8 cellular contexts compared by ENCODE assay signal in genomic region chr2:226836548-226836885, GRCh38.
DNase-seq lines count a peak whose midpoint lies in the region; ATAC-seq and TF ChIP-seq lines count a peak whose summit lies in the region.

No MANE protein-coding gene starts in this region.

- H3K4me3 ChIP-seq in HL-60 (replicated peaks; ENCODE audit: insufficient read depth, low read length) (peak overlapping the region; percentile 73), muscle layer of colon (ENCODE audit: low read depth in 1 of 2, low read length in 2 of 2) (peak overlapping the region; percentile 64 to 72)

- no peak for DNase-seq in HL-60 (ENCODE audit: low read depth in 1 of 2, low spot score in 1 of 2)
- DNase-seq in caudate nucleus (lab: John Stamatoyannopoulos, UW) = no peak
- DNase-seq in 8988T = no peak
- no peak for DNase-seq in DMS 273 (lab: John Stamatoyannopoulos, UW; ENCODE audit: unreplicated experiment)
- DNase-seq in NCI-H510A (lab: John Stamatoyannopoulos, UW) = no peak

- H3K9me3 ChIP-seq in muscle layer of colon (ENCODE audit: low read length) = no peaks in the 10 kb centered on the region

- H3K36me3 ChIP-seq in muscle layer of colon (ENCODE audit: insufficient read depth, low read length) = no peaks in the 10 kb centered on the region

- peaks cover 15% of the 10 kb centered on the region for H3K4me1 ChIP-seq in muscle layer of colon (ENCODE audit: insufficient read depth, low read length)

- peak overlapping the region; percentile 63 for H3K9ac ChIP-seq in muscle layer of colon (ENCODE audit: low read length)

- TF ChIP-seq CTCF in 22Rv1 (IDR thresholded peaks at IDR 0.05) (no peak), HL-60 (IDR thresholded peaks at IDR 0.05; ENCODE audit: insufficient read depth, low read length) (no peak)

- H3K27me3 ChIP-seq in HL-60 (ENCODE audit: insufficient read depth, poor library complexity, severe bottlenecking) (no peaks in the 10 kb centered on the region), muscle layer of colon (ENCODE audit: control insufficient read depth in 1 of 2, insufficient read depth in 2 of 2, low read length in 2 of 2) (no peaks in the 10 kb centered on the region)

- H3K27ac ChIP-seq in 22Rv1 = peak overlapping the region; percentile 95
- H3K27ac ChIP-seq in HL-60 (replicated peaks) = peak overlapping the region; percentile 98
- peak overlapping the region; percentile 87 for H3K27ac ChIP-seq in caudate nucleus (ENCODE audit: low read depth, low read length)
- H3K27ac ChIP-seq in muscle layer of colon (ENCODE audit: low read depth, low read length) = peak overlapping the region; percentile 95

- peak; percentile 9 for ATAC-seq in GM18873 (IDR thresholded peaks at IDR 0.05; ENCODE audit: low FRiP score, unreplicated experiment)
